Comparison of ENCODE assay signal across 10 cellular contexts in the genomic region with DNA sequence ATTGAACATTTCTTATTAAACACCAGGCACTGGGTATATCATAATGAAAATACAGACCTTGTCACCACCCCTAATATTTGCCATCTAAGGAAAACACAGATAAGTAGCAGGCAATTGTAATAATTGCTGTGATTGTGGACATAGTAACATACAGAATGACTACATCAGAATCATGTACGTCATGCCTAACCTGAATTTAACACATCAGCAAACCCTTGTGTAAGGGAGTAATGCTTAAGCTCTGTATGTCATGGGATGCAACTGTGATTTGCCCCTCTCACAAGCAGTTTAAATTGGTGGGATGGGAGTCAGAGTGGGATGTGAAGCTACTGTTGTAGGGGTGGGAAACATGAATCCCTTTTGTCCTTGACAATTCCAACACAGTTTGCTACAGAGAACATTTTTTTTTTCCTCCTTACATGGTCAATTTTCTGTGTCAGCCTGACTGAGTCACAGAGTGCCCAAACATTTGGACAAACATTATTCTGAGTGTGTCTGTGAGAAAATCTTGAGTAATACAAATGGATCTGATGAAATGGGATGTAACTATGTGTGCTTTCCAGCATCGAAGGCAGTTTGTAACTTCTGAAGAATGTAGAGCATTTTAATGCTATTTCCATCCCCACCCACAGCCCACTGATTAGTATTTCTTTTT.
DNase-seq lines count a peak whose midpoint lies in the region; TF ChIP-seq lines count a peak whose summit lies in the region.
"Had no signal": no experiment of that assay in that cellular context is flagged by ENCODE, and none has a peak within 500 bp of the region (broad histone marks: within the 10 kb centered on the region; RNA-seq: fewer than 3 reads in every experiment).

No MANE protein-coding gene starts in this region.

- no peak for TF ChIP-seq POLR2A in sigmoid colon (IDR thresholded peaks at IDR 0.05)

- WGBS in mesenchymal stem cell: no CpG with 5 or more reads among the region's 2 CpGs
- 82 to 85% methylated on average over 2 of the region's 2 CpGs for WGBS in sigmoid colon, 2 donors

- peak overlapping the region; percentile 67 for H3K9ac ChIP-seq in mesenchymal stem cell (ENCODE audit: low read length)

- H3K14ac ChIP-seq in mesenchymal stem cell (ENCODE audit: low read length in 2 of 2): no peak overlapping the region

- no peak overlapping the region for H4K91ac ChIP-seq in mesenchymal stem cell (ENCODE audit: low read length)

- H3K4me3 ChIP-seq in mesenchymal stem cell (ENCODE audit: insufficient read depth in 1 of 2, low read depth in 1 of 2, low read length in 2 of 2) (no peak overlapping the region), sigmoid colon (no peak overlapping the region)

- H3K27ac ChIP-seq in mesenchymal stem cell (ENCODE audit: low read length, poor library complexity, severe bottlenecking): peak overlapping the region; percentile 88
- H3K27ac ChIP-seq in sigmoid colon: no peak overlapping the region

- H3K4ac ChIP-seq in mesenchymal stem cell (ENCODE audit: low read depth in 1 of 2, low read length in 2 of 2): no peak overlapping the region

- no peak overlapping the region for H2BK15ac ChIP-seq in mesenchymal stem cell (ENCODE audit: low read depth, poor library complexity, severe bottlenecking)

- H3K79me1 ChIP-seq in mesenchymal stem cell (replicated peaks; ENCODE audit: low read length, poor library complexity, severe bottlenecking): no peaks in the 10 kb centered on the region

- H3K4me2 ChIP-seq in mesenchymal stem cell (ENCODE audit: low read length, poor library complexity, severe bottlenecking): no peak overlapping the region

- no peak overlapping the region for H2AK5ac ChIP-seq in mesenchymal stem cell (ENCODE audit: low read length, severe bottlenecking)

- TF ChIP-seq EP300 in sigmoid colon (IDR thresholded peaks at IDR 0.05): no peak

- no peak overlapping the region for H4K8ac ChIP-seq in mesenchymal stem cell (ENCODE audit: low read length)

- intact Hi-C loops in sigmoid colon (cut with DNase I): no loop called here

- H3K9me3 ChIP-seq in mesenchymal stem cell (ENCODE audit: control insufficient read depth, low read length) (peaks cover 27% of the 10 kb centered on the region), sigmoid colon (peaks cover 0 to 12% (median 2%) of the 10 kb centered on the region in 4 donors)

- TF ChIP-seq CTCF in AG09319 (IDR thresholded peaks at IDR 0.05; ENCODE audit: low read depth, low read length) (no peak), sigmoid colon (IDR thresholded peaks at IDR 0.05) (no peak)

- H2BK5ac ChIP-seq in mesenchymal stem cell (ENCODE audit: low read depth, low read length, poor library complexity, severe bottlenecking): peak overlapping the region; percentile 5

- H3K23ac ChIP-seq in mesenchymal stem cell (ENCODE audit: low read length in 2 of 2): no peak overlapping the region

- peak overlapping the region; percentile 29 to 65 for H2BK12ac ChIP-seq in mesenchymal stem cell (ENCODE audit: low read length in 2 of 2)

- no peaks in the 10 kb centered on the region for H3K27me3 ChIP-seq in mesenchymal stem cell (ENCODE audit: control insufficient read depth in 1 of 2, insufficient read depth in 1 of 2, low read length in 2 of 2)
- no peaks in the 10 kb centered on the region for H3K27me3 ChIP-seq in sigmoid colon

- peak overlapping the region; percentile 2 for H2BK120ac ChIP-seq in mesenchymal stem cell (ENCODE audit: low read depth, low read length)

- no peaks in the 10 kb centered on the region for H3K36me3 ChIP-seq in mesenchymal stem cell (ENCODE audit: control insufficient read depth in 1 of 2, insufficient read depth in 2 of 2, low read depth in 1 of 2, low read length in 2 of 2)
- no peaks in the 10 kb centered on the region for H3K36me3 ChIP-seq in sigmoid colon

- H3K18ac ChIP-seq in mesenchymal stem cell (ENCODE audit: low read depth in 1 of 2, low read length in 2 of 2): peak overlapping the region in 1 of 2 experiments; percentile 4

- H2AFZ ChIP-seq in mesenchymal stem cell (ENCODE audit: low read depth, low read length): no peak overlapping the region

- H3K4me1 ChIP-seq in mesenchymal stem cell (ENCODE audit: control insufficient read depth, insufficient read depth, low read depth, low read length) (peaks cover 2% of the 10 kb centered on the region), sigmoid colon (no peaks in the 10 kb centered on the region)

- DNase-seq in AG09319 (ENCODE audit: extremely low read depth, low read depth) (peak; percentile 89), LoVo (ENCODE audit: low spot score) (peak; percentile 69), brain pericyte (ENCODE audit: low read depth, low spot score) (peak; percentile 40), mesenchymal stem cell (peak; percentile 97), occipital lobe (lab: John Stamatoyannopoulos, UW) (no peak), NCI-H510A (lab: John Stamatoyannopoulos, UW) (no peak), germinal center (ENCODE audit: low spot score) (no peak), sigmoid colon (no peak)
- DNase-seq: dermis blood vessel endothelial cell; NK-92 treated with Interleukin-12 subunit alpha and Interleukin-12 subunit beta, amount 100 ng/mL, for 24 hours had no signal

Comparison
In these comparisons a context has a peak if more than half of its experiments do, and no peak if none do; other contexts are left out.
1. DNase-seq: peak in AG09319 (single experiment), LoVo (single experiment), brain pericyte (single experiment) and mesenchymal stem cell (single experiment); none in occipital lobe (single experiment), NCI-H510A (single experiment), germinal center (single experiment) and sigmoid colon (single experiment).